ENCODE assay signal across 8 cellular contexts in genomic region chr14:94026173-94026885, GRCh38. TPM values are rescaled to one million over a fixed set of nuclear protein-coding genes. Genes with fewer than 3 reads are reported as not detected.
A peak's percentile ranks its signal among the peaks of the same experiment; 100 is the strongest.
DNase-seq lines count a peak whose midpoint lies in the region; ATAC-seq and FAIRE-seq lines count a peak whose summit lies in the region.

OTUB2 (plus strand) TSS chr14:94026340; CDS start chr14:94026538, 198 bp downstream.

- FAIRE-seq in HTR-8/SVneo (lab: Jason Lieb, UNC) (peak; percentile 85), endometrium (lab: Jason Lieb, UNC) (peak; percentile 97)

- peak; percentile 100 for ATAC-seq in GM21390 (IDR thresholded peaks at IDR 0.05; ENCODE audit: unreplicated experiment)

- DNase-seq in CMK (ENCODE audit: low read depth) (peak; percentile 83), HTR-8/SVneo (ENCODE audit: insufficient read length, low spot score) (peak; percentile 99), NOMO-1 treated with DMSO at 0.1 percent for 48 hours (lab: John Stamatoyannopoulos, UW; ENCODE audit: unreplicated experiment) (peak; percentile 96), mesenteric fat pad (ENCODE audit: low spot score) (peak; percentile 98)
- DNase-seq in activated CD8-positive, alpha-beta memory T cell treated with anti-CD3 and anti-CD28 coated beads, Interleukin-2, amount 50 U/mL, for 1 hour (ENCODE audit: extremely low read depth): peak; percentile 87
- peak; percentile 88 for DNase-seq in stimulated activated CD8-positive, alpha-beta memory T cell treated with anti-CD3 and anti-CD28 coated beads, Interleukin-12 subunit alpha, Interleukin-12 subunit beta, amount 100 ng/mL, for 4 hours (ENCODE audit: low read depth)

RNA-seq across cellular contexts. Expression of gene OTUB2, which starts in this region (rescaled TPM):
- total RNA-seq in mesenteric fat pad: 1.2 TPM

Comparison
In these comparisons a context has a peak if more than half of its experiments do, and no peak if none do; other contexts are left out.
1. Peak in every context shown above with its lines: DNase-seq and ATAC-seq.